In the genomic region with DNA sequence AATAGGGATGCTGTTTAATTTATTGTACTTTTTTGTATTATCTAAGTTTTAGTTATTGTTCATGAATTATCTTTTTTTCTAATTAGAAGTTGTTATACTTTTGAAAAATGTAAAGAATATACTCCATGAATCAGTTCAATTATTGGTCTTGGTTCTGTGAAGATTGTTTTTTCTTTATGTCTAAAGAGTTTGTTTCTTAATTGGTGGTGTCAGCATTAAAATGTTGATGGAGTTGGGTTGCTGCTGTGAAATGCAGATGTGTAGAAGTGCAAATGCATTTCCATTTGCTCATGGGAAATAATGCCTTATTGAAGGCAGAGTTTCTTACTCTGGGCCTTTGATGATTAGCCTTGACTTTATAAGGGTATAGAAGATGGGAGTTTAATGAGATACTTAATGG, we compare ENCODE assay signal across 40 cellular contexts. TPM values are rescaled to one million over a fixed set of nuclear protein-coding genes. Genes with fewer than 3 reads are reported as not detected.
"Had no signal": no experiment of that assay in that cellular context is flagged by ENCODE, and none has a peak within 500 bp of the region (broad histone marks: within the 10 kb centered on the region; RNA-seq: fewer than 3 reads in every experiment).

No MANE protein-coding gene starts in this region.

- H3K27me3 Mint-ChIP-seq: activated B cell treated with CpG ODN at 0.5 μM for 24 hours; activated CD4-positive, alpha-beta memory T cell treated with anti-CD3 and anti-CD28 coated beads for 36 hours; activated CD4-positive, alpha-beta T cell treated with anti-CD3 and anti-CD28 coated beads, Interleukin-2, amount 10 ng/mL, durations not matched to agents 24 days and 14 days; activated CD8-positive, alpha-beta T cell treated with anti-CD3 and anti-CD28 coated beads for 36 hours; activated naive CD4-positive, alpha-beta T cell treated with anti-CD3 and anti-CD28 coated beads, Interleukin-2, amount 10 ng/mL, durations not matched to agents 7 days and 5 days; activated naive CD8-positive, alpha-beta T cell treated with anti-CD3 and anti-CD28 coated beads, Interleukin-2, amount 10 ng/mL, durations not matched to agents 7 days and 5 days; activated naive CD8-positive, alpha-beta T cell treated with anti-CD3 and anti-CD28 coated beads, Interleukin-2, amount 50 U/mL, for 24 hours; activated T-helper 17 cell treated with anti-CD3 and anti-CD28 coated beads, Interleukin-2, amount 50 U/mL, for 72 hours; central memory CD8-positive, alpha-beta T cell had no signal

- H3K4me1 Mint-ChIP-seq: activated B cell treated with CpG ODN at 0.5 μM for 24 hours; activated CD4-positive, alpha-beta T cell treated with anti-CD3 and anti-CD28 coated beads, Interleukin-2, amount 10 ng/mL, durations not matched to agents 24 days and 14 days; activated naive CD4-positive, alpha-beta T cell treated with anti-CD3 and anti-CD28 coated beads, Interleukin-2, amount 10 ng/mL, durations not matched to agents 7 days and 5 days; activated naive CD4-positive, alpha-beta T cell treated with anti-CD3 and anti-CD28 coated beads, Interleukin-2, amount 50 U/mL, for 24 hours; activated naive CD8-positive, alpha-beta T cell treated with anti-CD3 and anti-CD28 coated beads, Interleukin-2, amount 10 ng/mL, durations not matched to agents 7 days and 5 days; activated naive CD8-positive, alpha-beta T cell treated with anti-CD3 and anti-CD28 coated beads, Interleukin-2, amount 50 U/mL, for 24 hours; activated T-helper 17 cell treated with anti-CD3 and anti-CD28 coated beads, Interleukin-2, amount 50 U/mL, for 72 hours; central memory CD8-positive, alpha-beta T cell had no signal

- H3K27ac Mint-ChIP-seq: activated B cell treated with CpG ODN at 0.5 μM for 24 hours; activated CD4-positive, alpha-beta memory T cell treated with anti-CD3 and anti-CD28 coated beads for 36 hours; activated CD4-positive, alpha-beta T cell treated with anti-CD3 and anti-CD28 coated beads, Interleukin-2, amount 10 ng/mL, durations not matched to agents 24 days and 14 days; activated CD8-positive, alpha-beta T cell treated with anti-CD3 and anti-CD28 coated beads for 36 hours; activated naive CD4-positive, alpha-beta T cell treated with anti-CD3 and anti-CD28 coated beads, Interleukin-2, amount 10 ng/mL, durations not matched to agents 7 days and 5 days; activated naive CD4-positive, alpha-beta T cell treated with anti-CD3 and anti-CD28 coated beads, Interleukin-2, amount 50 U/mL, for 24 hours; activated naive CD8-positive, alpha-beta T cell; activated naive CD8-positive, alpha-beta T cell treated with anti-CD3 and anti-CD28 coated beads, Interleukin-2, amount 10 ng/mL, durations not matched to agents 7 days and 5 days; activated naive CD8-positive, alpha-beta T cell treated with anti-CD3 and anti-CD28 coated beads, Interleukin-2, amount 50 U/mL, for 24 hours; activated T-cell treated with anti-CD3 and anti-CD28 coated beads, Interleukin-2, amount 50 U/mL, for 72 hours; activated T-helper 1 cell treated with anti-CD3 and anti-CD28 coated beads, Interleukin-12 subunit alpha, Interleukin-12 subunit beta, Interleukin-2, Interleukin-4 antibody, amounts not matched to agents 30 ng/mL and 10 ng/mL and 1 ng/mL, durations not matched to agents 14 hours and 24 hours and 36 hours; activated T-helper 17 cell treated with anti-CD3 and anti-CD28 coated beads, Interleukin-2, amount 50 U/mL, for 72 hours; brain; T-helper 1 cell treated with Interleukin-12 subunit alpha and Interleukin-12 subunit beta and Interleukin-4 antibody, amounts not matched to agents 30 μg/mL and 1 μg/mL, for 36 hours; T-helper 2 cell treated with Interferon-gamma antibody and Interleukin-4, amounts not matched to agents 5 μg/mL and 100 μg/mL, for 36 hours had no signal

- H3K4me1 ChIP-seq: ascending aorta had no signal

- ATAC-seq: activated CD8-positive, alpha-beta T cell treated with anti-CD3 and anti-CD28 coated beads for 36 hours; activated naive CD8-positive, alpha-beta T cell treated with anti-CD3 and anti-CD28 coated beads, Interleukin-2, amount 50 U/mL, for 24 hours; activated T-cell treated with anti-CD3 and anti-CD28 coated beads, Interleukin-2, amount 50 U/mL, for 4 hours; activated T-cell treated with anti-CD3 and anti-CD28 coated beads, Interleukin-2, amount 50 U/mL, for 72 hours; activated T-helper 17 cell treated with anti-CD3 and anti-CD28 coated beads, Interleukin-2, amount 50 U/mL, for 72 hours had no signal

- H3K9me3 Mint-ChIP-seq: activated B cell treated with CpG ODN at 0.5 μM for 24 hours; activated CD4-positive, alpha-beta T cell treated with anti-CD3 and anti-CD28 coated beads, Interleukin-2, amount 10 ng/mL, durations not matched to agents 24 days and 14 days; activated CD8-positive, alpha-beta T cell treated with anti-CD3 and anti-CD28 coated beads for 36 hours; activated naive CD4-positive, alpha-beta T cell treated with anti-CD3 and anti-CD28 coated beads, Interleukin-2, amount 10 ng/mL, durations not matched to agents 7 days and 5 days; activated naive CD4-positive, alpha-beta T cell treated with anti-CD3 and anti-CD28 coated beads, Interleukin-2, amount 50 U/mL, for 24 hours; activated T-cell treated with anti-CD3 and anti-CD28 coated beads, Interleukin-2, amount 50 U/mL, for 4 hours; activated T-helper 1 cell treated with anti-CD3 and anti-CD28 coated beads, Interleukin-12 subunit alpha, Interleukin-12 subunit beta, Interleukin-2, Interleukin-4 antibody, amounts not matched to agents 30 ng/mL and 10 ng/mL and 1 ng/mL, durations not matched to agents 14 hours and 24 hours and 36 hours; brain; T-helper 1 cell treated with Interleukin-12 subunit alpha and Interleukin-12 subunit beta and Interleukin-4 antibody, amounts not matched to agents 30 μg/mL and 1 μg/mL, for 36 hours; T-helper 2 cell treated with Interferon-gamma antibody and Interleukin-4, amounts not matched to agents 5 μg/mL and 100 μg/mL, for 36 hours had no signal

- H3K36me3 Mint-ChIP-seq: activated CD4-positive, alpha-beta memory T cell treated with anti-CD3 and anti-CD28 coated beads for 36 hours; activated naive CD4-positive, alpha-beta T cell treated with anti-CD3 and anti-CD28 coated beads, Interleukin-2, amount 10 ng/mL, durations not matched to agents 7 days and 5 days; activated naive CD4-positive, alpha-beta T cell treated with anti-CD3 and anti-CD28 coated beads, Interleukin-2, amount 50 U/mL, for 24 hours; activated naive CD8-positive, alpha-beta T cell; activated naive CD8-positive, alpha-beta T cell treated with anti-CD3 and anti-CD28 coated beads, Interleukin-2, amount 10 ng/mL, durations not matched to agents 7 days and 5 days had no signal

- H3K9me3 ChIP-seq: ascending aorta had no signal

- DNase-seq: activated B cell treated with CpG ODN at 0.5 μM for 24 hours; activated CD4-positive, alpha-beta memory T cell treated with anti-CD3 and anti-CD28 coated beads for 36 hours; activated CD4-positive, alpha-beta T cell treated with anti-CD3 and anti-CD28 coated beads for 4 hours; activated CD4-positive, alpha-beta T cell treated with anti-CD3 and anti-CD28 coated beads, Interleukin-2, amount 10 ng/mL, durations not matched to agents 24 days and 14 days; activated CD4-positive, alpha-beta T cell treated with anti-CD3 and anti-CD28 coated beads, Interleukin-2, amount 50 U/mL, for 1 hour; activated CD4-positive, alpha-beta T cell treated with anti-CD3 and anti-CD28 coated beads, Interleukin-2, amount 50 U/mL, for 4 hours; activated CD4-positive, CD25-positive, alpha-beta regulatory T cell treated with anti-CD3 and anti-CD28 coated beads, Interleukin-2, amount 50 U/mL, for 72 hours; activated CD8-positive, alpha-beta memory T cell treated with anti-CD3 and anti-CD28 coated beads, Interleukin-2, amount 50 U/mL, for 4 hours; activated CD8-positive, alpha-beta T cell treated with anti-CD3 and anti-CD28 coated beads for 36 hours; activated effector memory CD4-positive, alpha-beta T cell treated with anti-CD3 and anti-CD28 coated beads, Interleukin-2, amount 50 U/mL, for 16 hours; activated naive CD4-positive, alpha-beta T cell treated with anti-CD3 and anti-CD28 coated beads, Interleukin-2, amount 10 ng/mL, durations not matched to agents 7 days and 5 days; activated naive CD4-positive, alpha-beta T cell treated with Interleukin-2 at 50 U/mL for 16 hours; activated naive CD8-positive, alpha-beta T cell treated with anti-CD3 and anti-CD28 coated beads, Interleukin-2, amount 10 ng/mL, durations not matched to agents 7 days and 5 days; activated naive CD8-positive, alpha-beta T cell treated with anti-CD3 and anti-CD28 coated beads, Interleukin-2, amount 50 U/mL, for 24 hours; activated T-cell treated with anti-CD3 and anti-CD28 coated beads for 4 hours; activated T-cell treated with anti-CD3 and anti-CD28 coated beads, Interleukin-2, amount 50 U/mL, for 1 hour; activated T-cell treated with anti-CD3 and anti-CD28 coated beads, Interleukin-2, amount 50 U/mL, for 4 hours; activated T-cell treated with anti-CD3 and anti-CD28 coated beads, Interleukin-2, amount 50 U/mL, for 72 hours; amygdala; anterior cingulate cortex; caudate nucleus; cerebellar nuclear complex; T-helper 1 cell; T-helper 2 cell; T-helper 9 cell had no signal

- H3K27me3 ChIP-seq: ascending aorta, cardiac muscle cell had no signal

- FAIRE-seq: bronchial epithelial cell, TTC549 had no signal

- H3K36me3 ChIP-seq: ascending aorta, cardiac muscle cell had no signal

- H3K4me3 ChIP-seq: ascending aorta, cardiac muscle cell had no signal

- H3K27ac ChIP-seq: ascending aorta, cardiac muscle cell, VCaP had no signal

- H3K4me3 Mint-ChIP-seq: activated B cell treated with CpG ODN at 0.5 μM for 24 hours; activated CD4-positive, alpha-beta memory T cell treated with anti-CD3 and anti-CD28 coated beads for 36 hours; activated CD4-positive, alpha-beta T cell treated with anti-CD3 and anti-CD28 coated beads, Interleukin-2, amount 10 ng/mL, durations not matched to agents 24 days and 14 days; activated CD8-positive, alpha-beta T cell treated with anti-CD3 and anti-CD28 coated beads for 36 hours; activated naive CD4-positive, alpha-beta T cell treated with anti-CD3 and anti-CD28 coated beads, Interleukin-2, amount 10 ng/mL, durations not matched to agents 7 days and 5 days; activated naive CD4-positive, alpha-beta T cell treated with anti-CD3 and anti-CD28 coated beads, Interleukin-2, amount 50 U/mL, for 24 hours; activated naive CD8-positive, alpha-beta T cell; activated naive CD8-positive, alpha-beta T cell treated with anti-CD3 and anti-CD28 coated beads, Interleukin-2, amount 10 ng/mL, durations not matched to agents 7 days and 5 days; activated naive CD8-positive, alpha-beta T cell treated with anti-CD3 and anti-CD28 coated beads, Interleukin-2, amount 50 U/mL, for 24 hours; activated T-cell treated with anti-CD3 and anti-CD28 coated beads, Interleukin-2, amount 50 U/mL, for 4 hours; activated T-cell treated with anti-CD3 and anti-CD28 coated beads, Interleukin-2, amount 50 U/mL, for 72 hours; activated T-helper 1 cell treated with anti-CD3 and anti-CD28 coated beads, Interleukin-12 subunit alpha, Interleukin-12 subunit beta, Interleukin-2, Interleukin-4 antibody, amounts not matched to agents 30 ng/mL and 10 ng/mL and 1 ng/mL, durations not matched to agents 14 hours and 24 hours and 36 hours; activated T-helper 17 cell treated with anti-CD3 and anti-CD28 coated beads, Interleukin-2, amount 50 U/mL, for 72 hours; brain; central memory CD8-positive, alpha-beta T cell; T-helper 1 cell treated with Interleukin-12 subunit alpha and Interleukin-12 subunit beta and Interleukin-4 antibody, amounts not matched to agents 30 μg/mL and 1 μg/mL, for 36 hours; T-helper 2 cell treated with Interferon-gamma antibody and Interleukin-4, amounts not matched to agents 5 μg/mL and 100 μg/mL, for 36 hours had no signal

RNA-seq across cellular contexts. Expression of gene NRG3, which starts 11.9 kb away (rescaled TPM):
- total RNA-seq: activated B cell treated with CpG ODN at 0.5 μM for 24 hours; activated CD4-positive, alpha-beta memory T cell treated with anti-CD3 and anti-CD28 coated beads for 36 hours; activated CD4-positive, alpha-beta T cell treated with anti-CD3 and anti-CD28 coated beads, Interleukin-2, amount 10 ng/mL, durations not matched to agents 24 days and 14 days; activated CD8-positive, alpha-beta memory T cell treated with anti-CD3 and anti-CD28 coated beads for 36 hours; activated CD8-positive, alpha-beta T cell treated with anti-CD3 and anti-CD28 coated beads for 36 hours; activated naive CD8-positive, alpha-beta T cell treated with anti-CD3 and anti-CD28 coated beads, Interleukin-2, amount 10 ng/mL, durations not matched to agents 7 days and 5 days; activated T-cell treated with anti-CD3 and anti-CD28 coated beads, Interleukin-2, amount 50 U/mL, for 4 hours; activated T-cell treated with anti-CD3 and anti-CD28 coated beads, Interleukin-2, amount 50 U/mL, for 72 hours; activated T-helper 1 cell treated with anti-CD3 and anti-CD28 coated beads, Interleukin-12 subunit alpha, Interleukin-12 subunit beta, Interleukin-2, Interleukin-4 antibody, amounts not matched to agents 30 ng/mL and 10 ng/mL and 1 ng/mL, durations not matched to agents 14 hours and 24 hours and 36 hours; activated T-helper 17 cell treated with anti-CD3 and anti-CD28 coated beads, Interleukin-2, amount 50 U/mL, for 72 hours; bronchial epithelial cell; chondrocyte had no signal
